ENCODE assay signal across 17 cellular contexts in the genomic region with DNA sequence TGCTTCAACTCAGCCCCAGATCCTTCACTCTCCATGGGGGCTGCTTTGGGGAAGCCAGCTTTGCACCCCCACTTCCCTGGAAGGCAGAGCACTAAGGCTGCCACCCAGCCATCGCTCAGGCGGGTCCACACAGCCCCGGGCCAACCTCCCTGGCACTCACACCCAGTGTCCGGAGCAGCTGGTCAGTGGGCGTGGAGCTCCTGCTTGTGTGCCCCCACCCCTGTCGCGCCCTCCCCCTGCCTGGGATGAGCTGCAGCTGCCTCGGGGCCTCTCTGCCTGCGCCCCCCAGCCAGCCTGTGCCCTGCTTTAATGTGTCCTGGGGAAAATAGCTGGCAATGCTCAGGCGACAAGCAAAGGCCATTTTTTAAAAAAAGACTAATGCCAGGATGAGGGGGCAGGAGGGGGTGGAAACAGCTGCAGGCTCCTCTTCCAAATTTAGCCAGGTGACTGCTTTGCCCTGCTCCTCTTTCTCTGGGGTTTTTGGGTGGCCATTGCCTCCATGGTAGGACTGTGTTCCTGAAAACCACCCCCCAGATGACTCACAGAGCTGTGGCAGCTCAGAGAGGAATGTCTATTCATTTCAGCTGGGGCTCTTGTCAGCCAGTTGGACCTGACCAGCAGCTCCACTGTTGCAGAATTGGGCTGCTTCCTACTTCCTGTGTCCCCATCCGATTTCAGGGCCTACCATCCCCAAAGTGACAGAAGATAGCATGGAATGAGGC.
A peak's percentile ranks its signal among the peaks of the same experiment; 100 is the strongest.
DNase-seq lines count a peak whose midpoint lies in the region; ATAC-seq and TF ChIP-seq lines count a peak whose summit lies in the region.
"Had no signal": no experiment of that assay in that cellular context is flagged by ENCODE, and none has a peak within 500 bp of the region (broad histone marks: within the 10 kb centered on the region; RNA-seq: fewer than 3 reads in every experiment).

No MANE protein-coding gene starts in this region.

- ATAC-seq in GM19455 (IDR thresholded peaks at IDR 0.05; ENCODE audit: unreplicated experiment) = no peak
- ATAC-seq: stimulated activated memory B cell treated with anti-CD40 and anti-IgM and Interleukin-4, amounts not matched to agents 10 μg/mL and 1 μg/mL and 100 μg/mL, for 72 hours had no signal

- no peak for TF ChIP-seq POLR2A in ovary (IDR thresholded peaks at IDR 0.05)

- H3K4me3 ChIP-seq in ovary (no peak overlapping the region), colonic mucosa (no peak overlapping the region)
- H3K4me3 ChIP-seq: vagina had no signal

- H3K27me3 ChIP-seq in ovary (no peaks in the 10 kb centered on the region), colonic mucosa (no peaks in the 10 kb centered on the region)
- H3K27me3 ChIP-seq: vagina had no signal

- intact Hi-C loops in ovary (cut with DNase I) (no loop called here), colonic mucosa (cut with DNase I) (no loop called here)

- H3K9ac ChIP-seq in colonic mucosa (ENCODE audit: low read depth in 2 of 2, low read length in 2 of 2) = no peak overlapping the region

- 73 to 86% (median 84%) methylated on average over 11 of the region's 11 CpGs for WGBS in ovary, 3 donors

- TF ChIP-seq EP300 in ovary (IDR thresholded peaks at IDR 0.05) = no peak

- H3K9me3 ChIP-seq in ovary (no peaks in the 10 kb centered on the region), colonic mucosa (no peaks in the 10 kb centered on the region)
- H3K9me3 ChIP-seq: vagina had no signal

- H3K4me1 ChIP-seq in ovary (ENCODE audit: insufficient read depth) (peaks cover 8% of the 10 kb centered on the region), colonic mucosa (peaks cover 4% of the 10 kb centered on the region)

- DNase-seq in AG08395 (ENCODE audit: low spot score) (peak; percentile 77), HT-29 (ENCODE audit: low spot score) (peak; percentile 35), iris pigment epithelial cell (ENCODE audit: low read depth) (peak; percentile 67), RPMI8226 (no peak), ovary (no peak), colonic mucosa (no peak)
- DNase-seq: activated naive CD4-positive, alpha-beta T cell treated with anti-CD3 and anti-CD28 coated beads, Interleukin-2, amount 10 ng/mL, durations not matched to agents 7 days and 5 days; cerebellar nuclear complex; DMS79 treated with DMSO at 0.1 percent for 48 hours; NCI-H146; NCI-H748 treated with DMSO at 0.1 percent for 48 hours; SIG-M5; stimulated activated CD4-positive, alpha-beta T cell treated with anti-CD3 and anti-CD28 coated beads, Interleukin-4, amount 100 ng/mL, for 1 hour had no signal

- H3K27ac ChIP-seq in angular gyrus (ENCODE audit: low read depth, low read length) (peak overlapping the region; percentile 12), ovary (no peak overlapping the region), colonic mucosa (no peak overlapping the region)
- H3K27ac ChIP-seq: vagina had no signal

- H3K36me3 ChIP-seq in ovary (no peaks in the 10 kb centered on the region), colonic mucosa (no peaks in the 10 kb centered on the region)
- H3K36me3 ChIP-seq: vagina had no signal

- TF ChIP-seq CTCF in ovary (IDR thresholded peaks at IDR 0.05) (no peak), colonic mucosa (IDR thresholded peaks at IDR 0.05) (no peak)

Comparison
In these comparisons a context has a peak if more than half of its experiments do, and no peak if none do; other contexts are left out.
1. DNase-seq: peak in AG08395 (single experiment), HT-29 (single experiment) and iris pigment epithelial cell (single experiment); none in RPMI8226 (single experiment), ovary (0 of 5) and colonic mucosa (single experiment).